ENCODE assay signal across 17 cellular contexts in the genomic region with DNA sequence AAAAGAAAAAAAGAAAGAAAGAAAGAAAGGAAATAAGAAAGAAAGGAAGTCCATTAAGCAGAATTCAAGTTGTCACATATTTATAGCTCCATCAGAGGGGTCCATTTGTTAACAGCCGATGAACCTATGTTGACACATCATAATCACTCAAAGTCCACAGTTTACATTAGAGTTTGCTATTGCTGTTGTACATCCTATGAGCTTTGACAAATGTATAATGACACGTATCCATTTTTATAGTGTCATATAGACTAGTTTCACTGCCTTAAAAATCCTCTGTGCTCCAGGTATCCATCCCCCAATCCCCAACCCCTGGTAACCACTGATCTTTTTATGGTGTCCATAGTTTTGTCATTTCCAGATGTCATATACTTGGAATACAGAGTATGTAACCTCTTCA.
A peak's percentile ranks its signal among the peaks of the same experiment; 100 is the strongest.
DNase-seq lines count a peak whose midpoint lies in the region; ATAC-seq and TF ChIP-seq lines count a peak whose summit lies in the region.
"Had no signal": no experiment of that assay in that cellular context is flagged by ENCODE, and none has a peak within 500 bp of the region (broad histone marks: within the 10 kb centered on the region; RNA-seq: fewer than 3 reads in every experiment).

No MANE protein-coding gene starts in this region.

- H3K4me3 ChIP-seq in esophagus muscularis mucosa, result no peak overlapping the region
- H3K4me3 ChIP-seq: BLaER1 treated with 17β-estradiol and CSF1 and Interleukin-3, amounts not matched to agents 10 nM and 100 nM had no signal

- TF ChIP-seq POLR2A in esophagus muscularis mucosa (IDR thresholded peaks at IDR 0.05; ENCODE audit: low read depth), result no peak

- H3K9me3 ChIP-seq in esophagus muscularis mucosa, result peaks cover 0 to 6% (median under 1%) of the 10 kb centered on the region in 4 donors

- H3K27me3 ChIP-seq in esophagus muscularis mucosa, result no peaks in the 10 kb centered on the region
- H3K27me3 ChIP-seq: BLaER1 treated with 17β-estradiol and CSF1 and Interleukin-3, amounts not matched to agents 10 nM and 100 nM had no signal

- no peak for TF ChIP-seq EP300 in esophagus muscularis mucosa (IDR thresholded peaks at IDR 0.05)

- no peak for TF ChIP-seq CTCF in esophagus muscularis mucosa (IDR thresholded peaks at IDR 0.05)

- DNase-seq in DMS153 (lab: John Stamatoyannopoulos, UW) (peak; percentile 19), DMS153 treated with DMSO at 0.1 percent for 48 hours (lab: John Stamatoyannopoulos, UW; ENCODE audit: unreplicated experiment) (no peak), NCI-H748 treated with DMSO at 0.1 percent for 48 hours (lab: John Stamatoyannopoulos, UW) (peak; percentile 69), left colon (no peak), esophagus muscularis mucosa (ENCODE audit: extremely low spot score) (no peak)
- DNase-seq: AML-193; Caco-2; Calu3; CD4-positive, alpha-beta T cell; CD8-positive, alpha-beta T cell; DMS79 treated with DMSO at 0.1 percent for 48 hours; GF-D8 had no signal

- no peak overlapping the region for H3K27ac ChIP-seq in esophagus muscularis mucosa (replicated peaks in 1 of 4)
- H3K27ac ChIP-seq: 22Rv1; BLaER1 treated with 17β-estradiol and CSF1 and Interleukin-3, amounts not matched to agents 10 nM and 100 nM; C4-2B had no signal

- H3K36me3 ChIP-seq in esophagus muscularis mucosa, result no peaks in the 10 kb centered on the region

- 76% methylated on average over 2 of the region's 2 CpGs for WGBS in esophagus muscularis mucosa

- H3K4me1 ChIP-seq in esophagus muscularis mucosa, result no peaks in the 10 kb centered on the region
- H3K4me1 ChIP-seq: BLaER1 treated with 17β-estradiol and CSF1 and Interleukin-3, amounts not matched to agents 10 nM and 100 nM; Caco-2 had no signal

- intact Hi-C loops in left colon (cut with DNase I, micrococcal nuclease) (no loop called here), esophagus muscularis mucosa (cut with DNase I) (no loop called here)

- ATAC-seq in left colon (peak; percentile 76), GM19328 (IDR thresholded peaks at IDR 0.05; ENCODE audit: unreplicated experiment) (no peak), GM19455 (IDR thresholded peaks at IDR 0.05; ENCODE audit: unreplicated experiment) (no peak)
- ATAC-seq: CD8-positive, alpha-beta T cell had no signal

Comparison
In these comparisons a context has a peak if more than half of its experiments do, and no peak if none do; other contexts are left out.
1. DNase-seq: peak in DMS153 (single experiment) and NCI-H748 treated with DMSO at 0.1 percent for 48 hours (single experiment); none in DMS153 treated with DMSO at 0.1 percent for 48 hours (single experiment), left colon (0 of 2) and esophagus muscularis mucosa (single experiment).